In genomic region chr10:82282782-82283456, GRCh38 we compare ENCODE assay signal across 20 cellular contexts.
DNase-seq lines count a peak whose midpoint lies in the region; ATAC-seq and TF ChIP-seq lines count a peak whose summit lies in the region.
"Had no signal": no experiment of that assay in that cellular context is flagged by ENCODE, and none has a peak within 500 bp of the region (broad histone marks: within the 10 kb centered on the region; RNA-seq: fewer than 3 reads in every experiment).

No MANE protein-coding gene starts in this region.

- no peak overlapping the region for H2BK15ac ChIP-seq in H9 (ENCODE audit: low read depth, low read length)

- H3K23me2 ChIP-seq in H9 (ENCODE audit: insufficient read length, low read depth, low read length, poor library complexity, severe bottlenecking) = no peaks in the 10 kb centered on the region

- H3K4me2 ChIP-seq in H9 (ENCODE audit: insufficient read depth, insufficient read length, low read length) (no peak overlapping the region), SK-N-SH (no peak overlapping the region)
- H3K4me2 ChIP-seq: A549, KMS-11 had no signal

- peaks cover 0 to 2% of the 10 kb centered on the region in 2 experiments; a peak in 1 of 4 replicates for H3K4me1 Mint-ChIP-seq in H9
- H3K4me1 Mint-ChIP-seq in activated T-helper 17 cell treated with anti-CD3 and anti-CD28 coated beads, Interleukin-2, amount 50 U/mL, for 72 hours = no peaks in the 10 kb centered on the region
- H3K4me1 Mint-ChIP-seq: CD4-positive, CD25-positive, alpha-beta regulatory T cell had no signal

- POLR2A ChIA-PET in SK-N-SH (lab: Yijun Ruan, JAX) = no interaction called here

- no peak overlapping the region for H4K5ac ChIP-seq in H9 (ENCODE audit: insufficient read length, low read depth, low read length)

- H3K9me2 ChIP-seq in SK-N-SH = no peaks in the 10 kb centered on the region

- H3K4me3 Mint-ChIP-seq in H9 = no peak overlapping the region
- no peak overlapping the region for H3K4me3 Mint-ChIP-seq in activated T-helper 17 cell treated with anti-CD3 and anti-CD28 coated beads, Interleukin-2, amount 50 U/mL, for 72 hours

- H3K79me1 ChIP-seq in H9 (ENCODE audit: insufficient read depth, low read depth, low read length, poor library complexity, severe bottlenecking) = no peaks in the 10 kb centered on the region

- peak overlapping the region; percentile 35 for H3K18ac ChIP-seq in H9 (ENCODE audit: insufficient read length, low read depth, low read length)

- no peak for ATAC-seq in HG02623 (IDR thresholded peaks at IDR 0.05; ENCODE audit: unreplicated experiment)
- no peak for ATAC-seq in activated T-helper 17 cell treated with anti-CD3 and anti-CD28 coated beads, Interleukin-2, amount 50 U/mL, for 72 hours (replicated peaks)
- ATAC-seq: A549, PC-3 had no signal

- H3K36me3 ChIP-seq in SK-N-SH (replicated peaks in 1 of 2; ENCODE audit: control insufficient read depth in 1 of 2, insufficient read depth in 2 of 2, low read length in 1 of 2) = no peaks in the 10 kb centered on the region
- H3K36me3 ChIP-seq: MG63, SJCRH30 had no signal

- peak overlapping the region in 2 of 3 experiments; percentile 46 to 65; a peak in 1 of 7 replicates for H3K27ac Mint-ChIP-seq in H9
- H3K27ac Mint-ChIP-seq in activated T-helper 17 cell treated with anti-CD3 and anti-CD28 coated beads, Interleukin-2, amount 50 U/mL, for 72 hours = no peak overlapping the region

- H3K9me3 Mint-ChIP-seq in H9 = no peaks in the 10 kb centered on the region
- no peaks in the 10 kb centered on the region for H3K9me3 Mint-ChIP-seq in activated T-helper 17 cell treated with anti-CD3 and anti-CD28 coated beads, Interleukin-2, amount 50 U/mL, for 72 hours

- H3K79me2 ChIP-seq in H9 (ENCODE audit: insufficient read depth, low read length) (no peaks in the 10 kb centered on the region), SK-N-SH (ENCODE audit: insufficient read depth) (no peaks in the 10 kb centered on the region)

- H3F3A ChIP-seq in SK-N-SH (replicated peaks; ENCODE audit: insufficient read depth) = no peaks in the 10 kb centered on the region

- CTCF ChIA-PET in SK-N-SH (lab: Yijun Ruan, JAX) = interaction anchor here (0.6 kb wide), 1 partner anchor 133 kb away, joined by 3 read pairs; no protein-coding TSS in a partner anchor

- H2BK20ac ChIP-seq in H9 (ENCODE audit: low read depth, low read length, poor library complexity, severe bottlenecking) = no peak overlapping the region

- no peak for TF ChIP-seq RAD21 in SK-N-SH (IDR thresholded peaks at IDR 0.05; ENCODE audit: low read length)

- no peak overlapping the region for H2BK5ac ChIP-seq in H9 (ENCODE audit: insufficient read length, low read length)

- no peak for TF ChIP-seq CTCF in H9 (conservative IDR thresholded peaks at IDR 0.05)
- TF ChIP-seq CTCF in SK-N-SH (IDR thresholded peaks at IDR 0.05) = no peak

- H3K4ac ChIP-seq in H9 (ENCODE audit: low read depth, low read length) = no peak overlapping the region

- no CpG with 5 or more reads among the region's 8 CpGs for WGBS in H9 (ENCODE audit: extremely low coverage, insufficient read length, low lambda C conversion rate)
- 34% methylated on average over 6 of the region's 8 CpGs for WGBS in SK-N-SH (ENCODE audit: low lambda C conversion rate)

- H3K27ac ChIP-seq in H9 (ENCODE audit: insufficient read length, low read depth, low read length) = no peak overlapping the region
- no peak overlapping the region for H3K27ac ChIP-seq in SK-N-SH (ENCODE audit: low read depth in 2 of 2, low read length in 1 of 2)
- H3K27ac ChIP-seq: A549, KMS-11, SJCRH30 had no signal

- H2AFZ ChIP-seq in H9 (ENCODE audit: low read length) = no peak overlapping the region
- no peak overlapping the region for H2AFZ ChIP-seq in SK-N-SH (ENCODE audit: low read depth)

- H2BK12ac ChIP-seq in H9 (ENCODE audit: insufficient read length, low read depth, low read length) = no peak overlapping the region

- no peak overlapping the region for H3K14ac ChIP-seq in H9 (ENCODE audit: insufficient read depth, low read length)

- H3K9ac ChIP-seq in H9 (ENCODE audit: extremely low read depth, insufficient read length, low read length) = no peak overlapping the region
- no peak overlapping the region for H3K9ac ChIP-seq in SK-N-SH
- H3K9ac ChIP-seq: KMS-11 had no signal

- H4K20me1 ChIP-seq in H9 (ENCODE audit: control insufficient read depth, insufficient read depth, insufficient read length) (no peaks in the 10 kb centered on the region), SK-N-SH (ENCODE audit: insufficient read depth) (no peaks in the 10 kb centered on the region)

- no peak overlapping the region for H3K56ac ChIP-seq in H9 (ENCODE audit: insufficient read length, low read depth, low read length)

- no peaks in the 10 kb centered on the region for H3K4me1 ChIP-seq in H9 (ENCODE audit: insufficient read depth, low read length)
- no peaks in the 10 kb centered on the region for H3K4me1 ChIP-seq in SK-N-SH (ENCODE audit: control insufficient read depth in 1 of 2, insufficient read depth in 2 of 2, low read depth in 1 of 2, low read length in 1 of 2)
- H3K4me1 ChIP-seq: A549, SJCRH30 had no signal

- no peak overlapping the region for H3K4me3 ChIP-seq in SK-N-SH (ENCODE audit: low read depth in 2 of 2, low read length in 1 of 2)
- H3K4me3 ChIP-seq: A549, MG63, SJCRH30 had no signal

- DNase-seq in COLO668 (lab: John Stamatoyannopoulos, UW; ENCODE audit: unreplicated experiment) (peak; percentile 9), H9 (no peak), amniotic epithelial cell (ENCODE audit: low read depth) (peak; percentile 55), islet precursor cell (peak; percentile 75), GOT3 (lab: John Stamatoyannopoulos, UW) (no peak), SK-N-SH (no peak)
- DNase-seq: AML-193; CD4-positive, CD25-positive, alpha-beta regulatory T cell; DMS79 treated with DMSO at 0.1 percent for 48 hours; MG63; NCI-H1092; NCI-H2107; NCI-H345; NCI-H526 treated with DMSO at 0.1 percent for 48 hours; PC-3; SJCRH30 had no signal

- no peak overlapping the region for H4K8ac ChIP-seq in H9 (replicated peaks; ENCODE audit: insufficient read length, low read depth, low read length)

- H3K23ac ChIP-seq in H9 (ENCODE audit: insufficient read length, low read depth, low read length) = no peak overlapping the region

- no peak overlapping the region for H2AK5ac ChIP-seq in H9 (ENCODE audit: insufficient read length, low read length)

- H3T11ph ChIP-seq in H9 (ENCODE audit: low read length) = no peak overlapping the region

- H3K36me3 Mint-ChIP-seq in H9 (ENCODE audit: insufficient read depth in 1 of 3, low read depth in 3 of 3) = no peaks in the 10 kb centered on the region
- no peaks in the 10 kb centered on the region for H3K36me3 Mint-ChIP-seq in activated T-helper 17 cell treated with anti-CD3 and anti-CD28 coated beads, Interleukin-2, amount 50 U/mL, for 72 hours (ENCODE audit: low read depth)
- H3K36me3 Mint-ChIP-seq: CD4-positive, CD25-positive, alpha-beta regulatory T cell had no signal

- H3K9me3 ChIP-seq in H9 (ENCODE audit: control insufficient read depth, low read depth, low read length) (no peaks in the 10 kb centered on the region), SK-N-SH (no peaks in the 10 kb centered on the region)
- H3K9me3 ChIP-seq: A549, MG63, SJCRH30 had no signal

- TF ChIP-seq EP300 in SK-N-SH (IDR thresholded peaks at IDR 0.05; ENCODE audit: borderline replicate concordance in 1 of 2, low read depth in 1 of 2, low read length in 1 of 2) = no peak

- H2BK120ac ChIP-seq in H9 (ENCODE audit: low read depth, low read length, poor library complexity, severe bottlenecking) = no peak overlapping the region

- H3K27me3 ChIP-seq in H9 (ENCODE audit: insufficient read depth, low read length) = no peaks in the 10 kb centered on the region
- no peaks in the 10 kb centered on the region for H3K27me3 ChIP-seq in SK-N-SH (ENCODE audit: insufficient read depth)
- H3K27me3 ChIP-seq: MG63, SJCRH30 had no signal

- no peak overlapping the region for H4K91ac ChIP-seq in H9 (ENCODE audit: insufficient read length, low read depth, low read length)

- no peaks in the 10 kb centered on the region for H3K27me3 Mint-ChIP-seq in H9 (ENCODE audit: low read depth)
- no peaks in the 10 kb centered on the region for H3K27me3 Mint-ChIP-seq in activated T-helper 17 cell treated with anti-CD3 and anti-CD28 coated beads, Interleukin-2, amount 50 U/mL, for 72 hours
- H3K27me3 Mint-ChIP-seq: CD4-positive, CD25-positive, alpha-beta regulatory T cell had no signal

TF ChIP-seq in SK-N-SH, 30 proteins besides CTCF, POLR2A, EP300 and RAD21 (continues in another document):
- no peak for TF ChIP-seq GABPA (IDR thresholded peaks at IDR 0.05; ENCODE audit: low read depth)
- TF ChIP-seq TEAD4 (IDR thresholded peaks at IDR 0.05; ENCODE audit: borderline replicate concordance, insufficient read depth) = no peak
- TF ChIP-seq RXRA (IDR thresholded peaks at IDR 0.05; ENCODE audit: borderline replicate concordance, low read depth) = no peak
- TF ChIP-seq SMC3 (IDR thresholded peaks at IDR 0.05; ENCODE audit: low read depth, low read length) = no peak
- no peak for TF ChIP-seq YY1 (IDR thresholded peaks at IDR 0.05; ENCODE audit: low read depth)
- TF ChIP-seq IRF3 (IDR thresholded peaks at IDR 0.05; ENCODE audit: low read depth, low read length) = no peak

Comparison
In these comparisons a context has a peak if more than half of its experiments do, and no peak if none do; other contexts are left out.
1. DNase-seq: peak in COLO668 (single experiment), amniotic epithelial cell (single experiment) and islet precursor cell (single experiment); none in H9 (single experiment), GOT3 (single experiment) and SK-N-SH (single experiment).